In genomic region chr18:37540424-37541121, GRCh38 we compare ENCODE assay signal across 3 cellular contexts.
TF ChIP-seq lines count a peak whose summit lies in the region.

No MANE protein-coding gene starts in this region.

TF ChIP-seq in SK-N-SH, 30 proteins besides CTCF, POLR2A, EP300 and RAD21 (continues in another document):
- no peak for TF ChIP-seq GATA2 (CRISPR knock-in tag; IDR thresholded peaks at IDR 0.05)
- TF ChIP-seq YY1 (IDR thresholded peaks at IDR 0.05; ENCODE audit: low read depth) = no peak
- TF ChIP-seq SMC3 (IDR thresholded peaks at IDR 0.05; ENCODE audit: low read depth, low read length) = no peak
- TF ChIP-seq, protein P1, sequence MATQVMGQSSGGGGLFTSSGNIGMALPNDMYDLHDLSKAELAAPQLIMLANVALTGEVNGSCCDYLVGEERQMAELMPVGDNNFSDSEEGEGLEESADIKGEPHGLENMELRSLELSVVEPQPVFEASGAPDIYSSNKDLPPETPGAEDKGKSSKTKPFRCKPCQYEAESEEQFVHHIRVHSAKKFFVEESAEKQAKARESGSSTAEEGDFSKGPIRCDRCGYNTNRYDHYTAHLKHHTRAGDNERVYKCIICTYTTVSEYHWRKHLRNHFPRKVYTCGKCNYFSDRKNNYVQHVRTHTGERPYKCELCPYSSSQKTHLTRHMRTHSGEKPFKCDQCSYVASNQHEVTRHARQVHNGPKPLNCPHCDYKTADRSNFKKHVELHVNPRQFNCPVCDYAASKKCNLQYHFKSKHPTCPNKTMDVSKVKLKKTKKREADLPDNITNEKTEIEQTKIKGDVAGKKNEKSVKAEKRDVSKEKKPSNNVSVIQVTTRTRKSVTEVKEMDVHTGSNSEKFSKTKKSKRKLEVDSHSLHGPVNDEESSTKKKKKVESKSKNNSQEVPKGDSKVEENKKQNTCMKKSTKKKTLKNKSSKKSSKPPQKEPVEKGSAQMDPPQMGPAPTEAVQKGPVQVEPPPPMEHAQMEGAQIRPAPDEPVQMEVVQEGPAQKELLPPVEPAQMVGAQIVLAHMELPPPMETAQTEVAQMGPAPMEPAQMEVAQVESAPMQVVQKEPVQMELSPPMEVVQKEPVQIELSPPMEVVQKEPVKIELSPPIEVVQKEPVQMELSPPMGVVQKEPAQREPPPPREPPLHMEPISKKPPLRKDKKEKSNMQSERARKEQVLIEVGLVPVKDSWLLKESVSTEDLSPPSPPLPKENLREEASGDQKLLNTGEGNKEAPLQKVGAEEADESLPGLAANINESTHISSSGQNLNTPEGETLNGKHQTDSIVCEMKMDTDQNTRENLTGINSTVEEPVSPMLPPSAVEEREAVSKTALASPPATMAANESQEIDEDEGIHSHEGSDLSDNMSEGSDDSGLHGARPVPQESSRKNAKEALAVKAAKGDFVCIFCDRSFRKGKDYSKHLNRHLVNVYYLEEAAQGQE (IDR thresholded peaks at IDR 0.05; ENCODE audit: low read depth, low read length) = no peak
- no peak for TF ChIP-seq POLR2AphosphoS5 (IDR thresholded peaks at IDR 0.05; ENCODE audit: low read depth, low read length)
- TF ChIP-seq MXI1 (IDR thresholded peaks at IDR 0.05; ENCODE audit: low read depth, low read length) = no peak
- no peak for TF ChIP-seq USF1 (IDR thresholded peaks at IDR 0.05; ENCODE audit: borderline replicate concordance, low read depth)
- TF ChIP-seq RCOR1 (IDR thresholded peaks at IDR 0.05; ENCODE audit: low read length) = no peak
- TF ChIP-seq GABPA (IDR thresholded peaks at IDR 0.05; ENCODE audit: low read depth) = no peak
- TF ChIP-seq, protein P2, sequence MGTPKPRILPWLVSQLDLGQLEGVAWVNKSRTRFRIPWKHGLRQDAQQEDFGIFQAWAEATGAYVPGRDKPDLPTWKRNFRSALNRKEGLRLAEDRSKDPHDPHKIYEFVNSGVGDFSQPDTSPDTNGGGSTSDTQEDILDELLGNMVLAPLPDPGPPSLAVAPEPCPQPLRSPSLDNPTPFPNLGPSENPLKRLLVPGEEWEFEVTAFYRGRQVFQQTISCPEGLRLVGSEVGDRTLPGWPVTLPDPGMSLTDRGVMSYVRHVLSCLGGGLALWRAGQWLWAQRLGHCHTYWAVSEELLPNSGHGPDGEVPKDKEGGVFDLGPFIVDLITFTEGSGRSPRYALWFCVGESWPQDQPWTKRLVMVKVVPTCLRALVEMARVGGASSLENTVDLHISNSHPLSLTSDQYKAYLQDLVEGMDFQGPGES (IDR thresholded peaks at IDR 0.05; ENCODE audit: low read depth, low read length) = no peak
- TF ChIP-seq CHD2 (IDR thresholded peaks at IDR 0.05; ENCODE audit: low read length, partially characterized antibody) = no peak

TF ChIP-seq in SK-N-SH treated with all-trans-retinoic acid at 6 μM for 48 hours, 23 proteins besides CTCF, POLR2A, EP300 and RAD21:
- TF ChIP-seq TOX (CRISPR knock-in tag; IDR thresholded peaks at IDR 0.05; ENCODE audit: borderline replicate concordance) = no peak
- TF ChIP-seq ZFP3 (CRISPR knock-in tag; IDR thresholded peaks at IDR 0.05) = no peak
- TF ChIP-seq PPARA (CRISPR knock-in tag; IDR thresholded peaks at IDR 0.05; ENCODE audit: borderline replicate concordance) = no peak
- TF ChIP-seq ISL1 (CRISPR knock-in tag; IDR thresholded peaks at IDR 0.05) = no peak
- TF ChIP-seq CREB5 (CRISPR knock-in tag; IDR thresholded peaks at IDR 0.05; ENCODE audit: low read depth) = no peak
- TF ChIP-seq TSHZ2 (CRISPR knock-in tag; IDR thresholded peaks at IDR 0.05) = no peak
- TF ChIP-seq GLIS3 (CRISPR knock-in tag; IDR thresholded peaks at IDR 0.05) = no peak
- TF ChIP-seq ZNF565 (CRISPR knock-in tag; conservative IDR thresholded peaks at IDR 0.05; ENCODE audit: low read depth) = no peak
- no peak for TF ChIP-seq ZNF70 (CRISPR knock-in tag; IDR thresholded peaks at IDR 0.05)
- TF ChIP-seq ZNF8 (CRISPR knock-in tag; IDR thresholded peaks at IDR 0.05) = no peak
- TF ChIP-seq, protein P3, sequence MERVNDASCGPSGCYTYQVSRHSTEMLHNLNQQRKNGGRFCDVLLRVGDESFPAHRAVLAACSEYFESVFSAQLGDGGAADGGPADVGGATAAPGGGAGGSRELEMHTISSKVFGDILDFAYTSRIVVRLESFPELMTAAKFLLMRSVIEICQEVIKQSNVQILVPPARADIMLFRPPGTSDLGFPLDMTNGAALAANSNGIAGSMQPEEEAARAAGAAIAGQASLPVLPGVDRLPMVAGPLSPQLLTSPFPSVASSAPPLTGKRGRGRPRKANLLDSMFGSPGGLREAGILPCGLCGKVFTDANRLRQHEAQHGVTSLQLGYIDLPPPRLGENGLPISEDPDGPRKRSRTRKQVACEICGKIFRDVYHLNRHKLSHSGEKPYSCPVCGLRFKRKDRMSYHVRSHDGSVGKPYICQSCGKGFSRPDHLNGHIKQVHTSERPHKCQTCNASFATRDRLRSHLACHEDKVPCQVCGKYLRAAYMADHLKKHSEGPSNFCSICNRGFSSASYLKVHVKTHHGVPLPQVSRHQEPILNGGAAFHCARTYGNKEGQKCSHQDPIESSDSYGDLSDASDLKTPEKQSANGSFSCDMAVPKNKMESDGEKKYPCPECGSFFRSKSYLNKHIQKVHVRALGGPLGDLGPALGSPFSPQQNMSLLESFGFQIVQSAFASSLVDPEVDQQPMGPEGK (CRISPR knock-in tag; IDR thresholded peaks at IDR 0.05; ENCODE audit: borderline replicate concordance) = no peak

TF ChIP-seq in H1, 55 proteins besides CTCF, POLR2A, EP300 and RAD21:
- no peak for TF ChIP-seq POLR2AphosphoS5 (IDR thresholded peaks at IDR 0.05; ENCODE audit: low read depth, low read length)
- no peak for TF ChIP-seq RBBP5 (IDR thresholded peaks at IDR 0.05; ENCODE audit: borderline replicate concordance, low read depth, low read length)
- TF ChIP-seq MAFK (IDR thresholded peaks at IDR 0.05; ENCODE audit: low read depth, low read length) = no peak
- no peak for TF ChIP-seq CEBPB (IDR thresholded peaks at IDR 0.05; ENCODE audit: low read depth, low read length)
- no peak for TF ChIP-seq SIN3A (conservative IDR thresholded peaks at IDR 0.05 in 1 of 2, IDR thresholded peaks at IDR 0.05 in 1 of 2; ENCODE audit: low read depth in 1 of 2, low read length in 2 of 2)
- TF ChIP-seq JUN (IDR thresholded peaks at IDR 0.05; ENCODE audit: low read depth, low read length) = no peak
